ENCODE assay signal across 1 cellular context in the genomic region with DNA sequence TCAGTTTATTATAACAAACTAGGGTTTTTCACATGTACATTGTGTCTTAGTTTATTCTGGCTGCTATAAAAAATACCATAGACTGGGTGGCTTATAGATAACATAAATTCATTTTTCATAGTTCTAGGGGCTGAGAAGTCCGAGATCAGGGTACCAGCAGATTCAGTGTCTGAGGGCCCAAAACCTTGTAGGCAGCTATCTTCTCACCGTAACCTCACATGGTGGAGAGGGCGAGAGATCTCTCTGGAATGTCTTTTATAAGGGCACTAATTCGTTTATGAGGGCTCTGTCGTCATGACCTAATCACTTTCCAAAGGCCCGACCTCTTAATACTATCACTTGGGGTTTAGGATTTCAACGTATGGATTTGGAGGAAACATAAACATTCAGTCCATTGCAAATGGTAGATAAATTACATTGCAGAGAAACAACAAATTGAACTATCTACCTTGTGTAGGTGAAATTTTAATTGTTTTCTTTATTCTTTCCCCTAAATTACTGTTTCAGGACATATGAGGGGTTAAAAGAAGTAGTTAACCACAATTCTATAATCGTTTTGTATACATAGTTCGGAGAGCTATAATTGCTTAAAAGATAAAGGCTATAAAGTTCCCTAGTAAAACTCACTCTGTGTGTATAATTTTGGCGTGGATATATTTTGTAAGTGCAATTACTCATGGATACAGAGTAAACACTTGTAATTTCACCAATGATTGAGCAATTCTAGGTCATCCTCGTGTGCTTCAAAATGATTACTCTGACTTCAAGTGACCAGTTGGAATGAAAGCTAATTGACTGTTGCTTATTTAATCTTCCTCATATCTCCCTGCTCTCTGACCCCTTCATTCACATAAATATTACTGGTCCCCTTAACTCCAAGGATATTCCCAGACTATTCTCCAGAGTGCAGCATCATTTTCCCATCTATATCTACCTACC.
A peak's percentile ranks its signal among the peaks of the same experiment; 100 is the strongest.
TF ChIP-seq lines count a peak whose summit lies in the region.

No MANE protein-coding gene starts in this region.

TF ChIP-seq in HEK293, 187 proteins besides CTCF, POLR2A, EP300 and RAD21 (continued from another document and continues in another):
- TF ChIP-seq, protein P1, sequence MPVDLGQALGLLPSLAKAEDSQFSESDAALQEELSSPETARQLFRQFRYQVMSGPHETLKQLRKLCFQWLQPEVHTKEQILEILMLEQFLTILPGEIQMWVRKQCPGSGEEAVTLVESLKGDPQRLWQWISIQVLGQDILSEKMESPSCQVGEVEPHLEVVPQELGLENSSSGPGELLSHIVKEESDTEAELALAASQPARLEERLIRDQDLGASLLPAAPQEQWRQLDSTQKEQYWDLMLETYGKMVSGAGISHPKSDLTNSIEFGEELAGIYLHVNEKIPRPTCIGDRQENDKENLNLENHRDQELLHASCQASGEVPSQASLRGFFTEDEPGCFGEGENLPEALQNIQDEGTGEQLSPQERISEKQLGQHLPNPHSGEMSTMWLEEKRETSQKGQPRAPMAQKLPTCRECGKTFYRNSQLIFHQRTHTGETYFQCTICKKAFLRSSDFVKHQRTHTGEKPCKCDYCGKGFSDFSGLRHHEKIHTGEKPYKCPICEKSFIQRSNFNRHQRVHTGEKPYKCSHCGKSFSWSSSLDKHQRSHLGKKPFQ (tag by site-specific recombination; IDR thresholded peaks at IDR 0.05) = peak; percentile 81
- TF ChIP-seq ZNF19 (tag by site-specific recombination; IDR thresholded peaks at IDR 0.05; ENCODE audit: low read depth) (0 out of 2 replicates have a peak, but pooled peaks have one; percentile 56), ZBTB17 (tag by site-specific recombination; IDR thresholded peaks at IDR 0.05) (peak; percentile 88), ZNF530 (tag by site-specific recombination; IDR thresholded peaks at IDR 0.05; ENCODE audit: low read depth) (no peak), HOXA7 (CRISPR knock-in tag; IDR thresholded peaks at IDR 0.05; ENCODE audit: borderline replicate concordance) (no peak), PRDM1 (tag by site-specific recombination; IDR thresholded peaks at IDR 0.05) (no peak), ZNF777 (tag by site-specific recombination; IDR thresholded peaks at IDR 0.05; ENCODE audit: borderline replicate concordance) (no peak), ZBTB20 (tag by site-specific recombination; IDR thresholded peaks at IDR 0.05) (peak; percentile 59; the same call in 1 of the 2 replicates), ZNF664 (tag by site-specific recombination; IDR thresholded peaks at IDR 0.05) (peak; percentile 76), ZNF248 (tag by site-specific recombination; IDR thresholded peaks at IDR 0.05) (no peak), ZBTB1 (tag by site-specific recombination; IDR thresholded peaks at IDR 0.05) (peak; percentile 80), ZNF24 (tag by site-specific recombination; IDR thresholded peaks at IDR 0.05) (peak; percentile 95), ZBTB21 (tag by site-specific recombination; IDR thresholded peaks at IDR 0.05) (peak; percentile 78), ZNF274 (IDR thresholded peaks at IDR 0.05; ENCODE audit: low read length) (no peak), ZNF274 (tag by site-specific recombination; IDR thresholded peaks at IDR 0.05; ENCODE audit: borderline replicate concordance) (no peak), ZNF843 (tag by site-specific recombination; IDR thresholded peaks at IDR 0.05) (peak; percentile 100), HOXC10 (CRISPR knock-in tag; IDR thresholded peaks at IDR 0.05) (no peak), ZNF311 (tag by site-specific recombination; IDR thresholded peaks at IDR 0.05; ENCODE audit: borderline replicate concordance) (no peak), ZNF132 (tag by site-specific recombination; IDR thresholded peaks at IDR 0.05; ENCODE audit: borderline replicate concordance) (no peak), GLIS2 (tag by site-specific recombination; IDR thresholded peaks at IDR 0.05) (peak; percentile 63), ZNF596 (tag by site-specific recombination; IDR thresholded peaks at IDR 0.05) (peak; percentile 78), ZNF521 (tag by site-specific recombination; IDR thresholded peaks at IDR 0.05) (no peak), ZNF624 (tag by site-specific recombination; IDR thresholded peaks at IDR 0.05) (no peak), ZNF791 (tag by site-specific recombination; IDR thresholded peaks at IDR 0.05) (no peak), ZNF670 (tag by site-specific recombination; IDR thresholded peaks at IDR 0.05; ENCODE audit: low read depth) (no peak), YY1 (tag by site-specific recombination; IDR thresholded peaks at IDR 0.05) (0 out of 2 replicates have a peak, but pooled peaks have one; percentile 39), ZNF2 (tag by site-specific recombination; IDR thresholded peaks at IDR 0.05) (peak; percentile 71), ZNF239 (tag by site-specific recombination; IDR thresholded peaks at IDR 0.05) (peak; percentile 28), ZSCAN16 (tag by site-specific recombination; IDR thresholded peaks at IDR 0.05) (no peak; the same call in 1 of the 2 replicates), ZNF558 (tag by site-specific recombination; IDR thresholded peaks at IDR 0.05) (peak; percentile 88), IKZF3 (tag by site-specific recombination; IDR thresholded peaks at IDR 0.05) (peak; percentile 91), ZNF404 (tag by site-specific recombination; IDR thresholded peaks at IDR 0.05) (no peak), ZNF184 (tag by site-specific recombination; IDR thresholded peaks at IDR 0.05) (no peak; the same call in 1 of the 2 replicates), ZFP3 (tag by site-specific recombination; IDR thresholded peaks at IDR 0.05; ENCODE audit: low read depth) (no peak), ZNF549 (tag by site-specific recombination; IDR thresholded peaks at IDR 0.05) (no peak), ZNF785 (tag by site-specific recombination; IDR thresholded peaks at IDR 0.05) (no peak), ZNF701 (tag by site-specific recombination; IDR thresholded peaks at IDR 0.05) (no peak), ZNF585B (tag by site-specific recombination; IDR thresholded peaks at IDR 0.05) (no peak), ZNF555 (tag by site-specific recombination; conservative IDR thresholded peaks at IDR 0.05) (no peak; the same call in 1 of the 2 replicates), YY2 (tag by site-specific recombination; IDR thresholded peaks at IDR 0.05) (no peak), WT1 (tag by site-specific recombination; IDR thresholded peaks at IDR 0.05) (peak; percentile 96), EGR2 (tag by site-specific recombination; IDR thresholded peaks at IDR 0.05; ENCODE audit: low read depth) (no peak), ZNF138 (tag by site-specific recombination; IDR thresholded peaks at IDR 0.05; ENCODE audit: borderline replicate concordance) (peak; percentile 73; the same call in 1 of the 2 replicates)
- TF ChIP-seq, protein P2, sequence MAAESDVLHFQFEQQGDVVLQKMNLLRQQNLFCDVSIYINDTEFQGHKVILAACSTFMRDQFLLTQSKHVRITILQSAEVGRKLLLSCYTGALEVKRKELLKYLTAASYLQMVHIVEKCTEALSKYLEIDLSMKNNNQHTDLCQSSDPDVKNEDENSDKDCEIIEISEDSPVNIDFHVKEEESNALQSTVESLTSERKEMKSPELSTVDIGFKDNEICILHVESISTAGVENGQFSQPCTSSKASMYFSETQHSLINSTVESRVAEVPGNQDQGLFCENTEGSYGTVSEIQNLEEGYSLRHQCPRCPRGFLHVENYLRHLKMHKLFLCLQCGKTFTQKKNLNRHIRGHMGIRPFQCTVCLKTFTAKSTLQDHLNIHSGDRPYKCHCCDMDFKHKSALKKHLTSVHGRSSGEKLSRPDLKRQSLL (tag by site-specific recombination; IDR thresholded peaks at IDR 0.05) = no peak; the same call in 1 of the 2 replicates
- TF ChIP-seq, protein P3, sequence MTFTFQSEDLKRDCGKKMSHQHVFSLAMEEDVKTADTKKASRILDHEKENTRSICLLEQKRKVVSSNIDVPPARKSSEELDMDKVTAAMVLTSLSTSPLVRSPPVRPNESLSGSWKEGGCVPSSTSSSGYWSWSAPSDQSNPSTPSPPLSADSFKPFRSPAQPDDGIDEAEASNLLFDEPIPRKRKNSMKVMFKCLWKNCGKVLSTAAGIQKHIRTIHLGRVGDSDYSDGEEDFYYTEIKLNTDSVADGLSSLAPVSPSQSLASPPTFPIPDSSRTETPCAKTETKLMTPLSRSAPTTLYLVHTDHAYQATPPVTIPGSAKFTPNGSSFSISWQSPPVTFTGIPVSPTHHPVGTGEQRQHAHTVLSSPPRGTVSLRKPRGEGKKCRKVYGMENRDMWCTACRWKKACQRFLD (tag by site-specific recombination; IDR thresholded peaks at IDR 0.05) = no peak
- TF ChIP-seq, protein P4, sequence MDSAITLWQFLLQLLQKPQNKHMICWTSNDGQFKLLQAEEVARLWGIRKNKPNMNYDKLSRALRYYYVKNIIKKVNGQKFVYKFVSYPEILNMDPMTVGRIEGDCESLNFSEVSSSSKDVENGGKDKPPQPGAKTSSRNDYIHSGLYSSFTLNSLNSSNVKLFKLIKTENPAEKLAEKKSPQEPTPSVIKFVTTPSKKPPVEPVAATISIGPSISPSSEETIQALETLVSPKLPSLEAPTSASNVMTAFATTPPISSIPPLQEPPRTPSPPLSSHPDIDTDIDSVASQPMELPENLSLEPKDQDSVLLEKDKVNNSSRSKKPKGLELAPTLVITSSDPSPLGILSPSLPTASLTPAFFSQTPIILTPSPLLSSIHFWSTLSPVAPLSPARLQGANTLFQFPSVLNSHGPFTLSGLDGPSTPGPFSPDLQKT (IDR thresholded peaks at IDR 0.05; ENCODE audit: borderline replicate concordance, low read depth, low read length) = no peak
- TF ChIP-seq, protein P5, sequence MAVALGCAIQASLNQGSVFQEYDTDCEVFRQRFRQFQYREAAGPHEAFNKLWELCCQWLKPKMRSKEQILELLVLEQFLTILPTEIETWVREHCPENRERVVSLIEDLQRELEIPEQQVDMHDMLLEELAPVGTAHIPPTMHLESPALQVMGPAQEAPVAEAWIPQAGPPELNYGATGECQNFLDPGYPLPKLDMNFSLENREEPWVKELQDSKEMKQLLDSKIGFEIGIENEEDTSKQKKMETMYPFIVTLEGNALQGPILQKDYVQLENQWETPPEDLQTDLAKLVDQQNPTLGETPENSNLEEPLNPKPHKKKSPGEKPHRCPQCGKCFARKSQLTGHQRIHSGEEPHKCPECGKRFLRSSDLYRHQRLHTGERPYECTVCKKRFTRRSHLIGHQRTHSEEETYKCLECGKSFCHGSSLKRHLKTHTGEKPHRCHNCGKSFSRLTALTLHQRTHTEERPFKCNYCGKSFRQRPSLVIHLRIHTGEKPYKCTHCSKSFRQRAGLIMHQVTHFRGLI (tag by site-specific recombination; IDR thresholded peaks at IDR 0.05) = peak; percentile 67; the same call in 1 of the 2 replicates
- TF ChIP-seq, protein P6, sequence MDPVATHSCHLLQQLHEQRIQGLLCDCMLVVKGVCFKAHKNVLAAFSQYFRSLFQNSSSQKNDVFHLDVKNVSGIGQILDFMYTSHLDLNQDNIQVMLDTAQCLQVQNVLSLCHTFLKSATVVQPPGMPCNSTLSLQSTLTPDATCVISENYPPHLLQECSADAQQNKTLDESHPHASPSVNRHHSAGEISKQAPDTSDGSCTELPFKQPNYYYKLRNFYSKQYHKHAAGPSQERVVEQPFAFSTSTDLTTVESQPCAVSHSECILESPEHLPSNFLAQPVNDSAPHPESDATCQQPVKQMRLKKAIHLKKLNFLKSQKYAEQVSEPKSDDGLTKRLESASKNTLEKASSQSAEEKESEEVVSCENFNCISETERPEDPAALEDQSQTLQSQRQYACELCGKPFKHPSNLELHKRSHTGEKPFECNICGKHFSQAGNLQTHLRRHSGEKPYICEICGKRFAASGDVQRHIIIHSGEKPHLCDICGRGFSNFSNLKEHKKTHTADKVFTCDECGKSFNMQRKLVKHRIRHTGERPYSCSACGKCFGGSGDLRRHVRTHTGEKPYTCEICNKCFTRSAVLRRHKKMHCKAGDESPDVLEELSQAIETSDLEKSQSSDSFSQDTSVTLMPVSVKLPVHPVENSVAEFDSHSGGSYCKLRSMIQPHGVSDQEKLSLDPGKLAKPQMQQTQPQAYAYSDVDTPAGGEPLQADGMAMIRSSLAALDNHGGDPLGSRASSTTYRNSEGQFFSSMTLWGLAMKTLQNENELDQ (tag by site-specific recombination; IDR thresholded peaks at IDR 0.05; ENCODE audit: low read depth) = peak; percentile 79
- TF ChIP-seq, protein P7, sequence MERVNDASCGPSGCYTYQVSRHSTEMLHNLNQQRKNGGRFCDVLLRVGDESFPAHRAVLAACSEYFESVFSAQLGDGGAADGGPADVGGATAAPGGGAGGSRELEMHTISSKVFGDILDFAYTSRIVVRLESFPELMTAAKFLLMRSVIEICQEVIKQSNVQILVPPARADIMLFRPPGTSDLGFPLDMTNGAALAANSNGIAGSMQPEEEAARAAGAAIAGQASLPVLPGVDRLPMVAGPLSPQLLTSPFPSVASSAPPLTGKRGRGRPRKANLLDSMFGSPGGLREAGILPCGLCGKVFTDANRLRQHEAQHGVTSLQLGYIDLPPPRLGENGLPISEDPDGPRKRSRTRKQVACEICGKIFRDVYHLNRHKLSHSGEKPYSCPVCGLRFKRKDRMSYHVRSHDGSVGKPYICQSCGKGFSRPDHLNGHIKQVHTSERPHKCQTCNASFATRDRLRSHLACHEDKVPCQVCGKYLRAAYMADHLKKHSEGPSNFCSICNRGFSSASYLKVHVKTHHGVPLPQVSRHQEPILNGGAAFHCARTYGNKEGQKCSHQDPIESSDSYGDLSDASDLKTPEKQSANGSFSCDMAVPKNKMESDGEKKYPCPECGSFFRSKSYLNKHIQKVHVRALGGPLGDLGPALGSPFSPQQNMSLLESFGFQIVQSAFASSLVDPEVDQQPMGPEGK (tag by site-specific recombination; IDR thresholded peaks at IDR 0.05) = peak; percentile 79
- TF ChIP-seq, protein P8, sequence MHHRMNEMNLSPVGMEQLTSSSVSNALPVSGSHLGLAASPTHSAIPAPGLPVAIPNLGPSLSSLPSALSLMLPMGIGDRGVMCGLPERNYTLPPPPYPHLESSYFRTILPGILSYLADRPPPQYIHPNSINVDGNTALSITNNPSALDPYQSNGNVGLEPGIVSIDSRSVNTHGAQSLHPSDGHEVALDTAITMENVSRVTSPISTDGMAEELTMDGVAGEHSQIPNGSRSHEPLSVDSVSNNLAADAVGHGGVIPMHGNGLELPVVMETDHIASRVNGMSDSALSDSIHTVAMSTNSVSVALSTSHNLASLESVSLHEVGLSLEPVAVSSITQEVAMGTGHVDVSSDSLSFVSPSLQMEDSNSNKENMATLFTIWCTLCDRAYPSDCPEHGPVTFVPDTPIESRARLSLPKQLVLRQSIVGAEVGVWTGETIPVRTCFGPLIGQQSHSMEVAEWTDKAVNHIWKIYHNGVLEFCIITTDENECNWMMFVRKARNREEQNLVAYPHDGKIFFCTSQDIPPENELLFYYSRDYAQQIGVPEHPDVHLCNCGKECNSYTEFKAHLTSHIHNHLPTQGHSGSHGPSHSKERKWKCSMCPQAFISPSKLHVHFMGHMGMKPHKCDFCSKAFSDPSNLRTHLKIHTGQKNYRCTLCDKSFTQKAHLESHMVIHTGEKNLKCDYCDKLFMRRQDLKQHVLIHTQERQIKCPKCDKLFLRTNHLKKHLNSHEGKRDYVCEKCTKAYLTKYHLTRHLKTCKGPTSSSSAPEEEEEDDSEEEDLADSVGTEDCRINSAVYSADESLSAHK (tag by site-specific recombination; IDR thresholded peaks at IDR 0.05) = peak; percentile 96
- TF ChIP-seq, protein P9, sequence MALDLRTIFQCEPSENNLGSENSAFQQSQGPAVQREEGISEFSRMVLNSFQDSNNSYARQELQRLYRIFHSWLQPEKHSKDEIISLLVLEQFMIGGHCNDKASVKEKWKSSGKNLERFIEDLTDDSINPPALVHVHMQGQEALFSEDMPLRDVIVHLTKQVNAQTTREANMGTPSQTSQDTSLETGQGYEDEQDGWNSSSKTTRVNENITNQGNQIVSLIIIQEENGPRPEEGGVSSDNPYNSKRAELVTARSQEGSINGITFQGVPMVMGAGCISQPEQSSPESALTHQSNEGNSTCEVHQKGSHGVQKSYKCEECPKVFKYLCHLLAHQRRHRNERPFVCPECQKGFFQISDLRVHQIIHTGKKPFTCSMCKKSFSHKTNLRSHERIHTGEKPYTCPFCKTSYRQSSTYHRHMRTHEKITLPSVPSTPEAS (tag by site-specific recombination; IDR thresholded peaks at IDR 0.05) = peak; percentile 64
